Comparison of ENCODE assay signal across 18 cellular contexts in the genomic region with DNA sequence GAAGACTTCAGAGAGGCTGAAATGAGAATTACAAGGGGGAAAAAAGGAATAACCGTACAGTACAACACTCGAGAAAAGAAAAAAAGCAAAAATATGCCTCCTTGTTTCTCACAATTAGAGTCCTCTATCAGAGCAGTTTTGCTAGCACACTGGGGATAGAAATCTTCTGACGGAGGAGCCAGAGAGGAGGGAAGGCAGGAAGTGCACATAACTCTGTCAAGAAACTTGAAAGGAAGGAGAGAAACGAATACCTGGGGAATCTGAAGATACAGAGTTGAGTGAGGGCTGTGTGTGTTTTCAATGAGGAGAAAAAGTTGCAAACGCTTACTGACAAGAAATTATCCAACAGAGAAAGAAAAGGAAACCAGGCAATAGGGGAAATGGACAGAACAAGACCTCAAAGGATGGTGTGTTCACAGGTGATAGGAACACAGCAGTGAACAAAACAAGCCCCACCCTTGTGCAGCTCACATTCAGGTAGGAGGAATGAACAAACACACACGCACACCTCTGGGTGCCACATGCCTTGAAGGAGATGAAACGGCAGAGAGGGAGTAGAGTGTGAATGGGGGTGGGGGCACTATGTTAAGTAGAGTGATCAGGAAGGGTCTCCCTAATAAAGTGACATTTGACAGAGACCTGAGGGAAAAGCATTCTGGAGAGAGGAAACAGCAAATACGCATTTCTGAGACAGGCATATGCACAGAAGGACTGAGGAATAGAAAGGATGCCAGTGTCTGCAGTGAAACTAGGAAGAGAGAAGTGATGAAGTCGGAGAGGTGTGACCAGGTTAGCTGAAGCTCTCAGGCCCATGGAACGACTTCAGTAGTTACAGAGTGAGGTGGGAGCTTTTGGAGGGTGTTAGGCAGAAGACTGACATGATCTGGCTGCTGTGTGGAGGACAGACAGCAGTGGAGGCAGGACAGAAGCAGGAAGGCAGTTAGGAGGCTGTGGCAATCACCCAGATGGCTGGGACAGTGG. TPM values are rescaled to one million over a fixed set of nuclear protein-coding genes. Genes with fewer than 3 reads are reported as not detected.
DNase-seq lines count a peak whose midpoint lies in the region; ATAC-seq and TF ChIP-seq lines count a peak whose summit lies in the region.
"Had no signal": no experiment of that assay in that cellular context is flagged by ENCODE, and none has a peak within 500 bp of the region (broad histone marks: within the 10 kb centered on the region; RNA-seq: fewer than 3 reads in every experiment).

No MANE protein-coding gene starts in this region.

- no peaks in the 10 kb centered on the region for H3K9me3 Mint-ChIP-seq in T-helper 1 cell treated with Interleukin-12 subunit alpha and Interleukin-12 subunit beta and Interleukin-4 antibody, amounts not matched to agents 30 μg/mL and 1 μg/mL, for 36 hours
- no peaks in the 10 kb centered on the region for H3K9me3 Mint-ChIP-seq in activated naive CD4-positive, alpha-beta T cell treated with anti-CD3 and anti-CD28 coated beads, Interleukin-2, amount 50 U/mL, for 72 hours
- peaks cover 4% of the 10 kb centered on the region for H3K9me3 Mint-ChIP-seq in nephron progenitor cell
- H3K9me3 Mint-ChIP-seq: natural killer cell, type B pancreatic cell had no signal

- peak overlapping the region; percentile 56 for H3K27ac Mint-ChIP-seq in T-helper 1 cell treated with Interleukin-12 subunit alpha and Interleukin-12 subunit beta and Interleukin-4 antibody, amounts not matched to agents 30 μg/mL and 1 μg/mL, for 36 hours
- H3K27ac Mint-ChIP-seq in activated naive CD4-positive, alpha-beta T cell treated with anti-CD3 and anti-CD28 coated beads, Interleukin-2, amount 50 U/mL, for 72 hours, result peak overlapping the region; percentile 29 to 69
- H3K27ac Mint-ChIP-seq in nephron progenitor cell, result peak overlapping the region; percentile 7
- H3K27ac Mint-ChIP-seq: type B pancreatic cell had no signal

- H3K4me1 ChIP-seq in HEK293 (ENCODE audit: control insufficient read depth, insufficient read depth, low read length), result no peaks in the 10 kb centered on the region; the same call in 1 of the 2 replicates
- H3K4me1 ChIP-seq: body of pancreas, right atrium auricular region had no signal

- ATAC-seq in activated naive CD4-positive, alpha-beta T cell treated with anti-CD3 and anti-CD28 coated beads, Interleukin-2, amount 50 U/mL, for 72 hours, result peak; percentile 23 to 37
- ATAC-seq in GM19324 (IDR thresholded peaks at IDR 0.05; ENCODE audit: low FRiP score, unreplicated experiment), result no peak
- ATAC-seq: body of pancreas, natural killer cell had no signal

- CTCF ChIA-PET in HEK293 (lab: Yijun Ruan, JAX), result interaction anchor here (0.5 to 2.4 kb wide), 2 partner anchors 9 to 672 kb away, joined by 3 to 7 read pairs; no protein-coding TSS in a partner anchor

- peaks cover 21% of the 10 kb centered on the region for H3K36me3 Mint-ChIP-seq in T-helper 1 cell treated with Interleukin-12 subunit alpha and Interleukin-12 subunit beta and Interleukin-4 antibody, amounts not matched to agents 30 μg/mL and 1 μg/mL, for 36 hours (ENCODE audit: low read depth)
- H3K36me3 Mint-ChIP-seq in activated naive CD4-positive, alpha-beta T cell treated with anti-CD3 and anti-CD28 coated beads, Interleukin-2, amount 50 U/mL, for 72 hours, result peaks cover 13 to 27% of the 10 kb centered on the region in 2 donors
- H3K36me3 Mint-ChIP-seq in nephron progenitor cell (ENCODE audit: low read depth), result peaks cover 35% of the 10 kb centered on the region
- H3K36me3 Mint-ChIP-seq: natural killer cell had no signal

- POLR2A ChIA-PET in HEK293 (lab: Yijun Ruan, JAX), result no interaction called here

- no peak overlapping the region for H3K27ac ChIP-seq in HEK293 (ENCODE audit: extremely low read depth, low read depth, low read length)
- H3K27ac ChIP-seq: 22Rv1, body of pancreas, left ventricle myocardium inferior, right atrium auricular region had no signal

- H3K4me3 Mint-ChIP-seq in T-helper 1 cell treated with Interleukin-12 subunit alpha and Interleukin-12 subunit beta and Interleukin-4 antibody, amounts not matched to agents 30 μg/mL and 1 μg/mL, for 36 hours, result peak overlapping the region; percentile 41
- no peak overlapping the region for H3K4me3 Mint-ChIP-seq in nephron progenitor cell
- H3K4me3 Mint-ChIP-seq: natural killer cell, type B pancreatic cell had no signal

- TF ChIP-seq CTCF in HEK293 (tag by site-specific recombination; IDR thresholded peaks at IDR 0.05) (no peak), nephron progenitor cell (IDR thresholded peaks at IDR 0.05) (no peak)

- DNase-seq in T-helper 1 cell (no peak), nephron progenitor cell (no peak), SHP77 treated with DMSO at 0.1 percent for 48 hours (lab: John Stamatoyannopoulos, UW) (no peak), NCI-H146 treated with DMSO at 0.1 percent for 48 hours (lab: John Stamatoyannopoulos, UW; ENCODE audit: unreplicated experiment) (no peak)
- DNase-seq in activated naive CD4-positive, alpha-beta T cell treated with anti-CD3 and anti-CD28 coated beads, Interleukin-2, amount 50 U/mL, for 72 hours (ENCODE audit: low spot score in 2 of 2), result no peak
- DNase-seq: body of pancreas; GOT3; KBM-7; left ventricle myocardium inferior; natural killer cell; NCI-H1105; stimulated activated CD4-positive, alpha-beta T cell treated with anti-CD3 and anti-CD28 coated beads, Interleukin-2, amount 100 ng/mL, for 24 hours had no signal

- H3K36me3 ChIP-seq in HEK293 (ENCODE audit: control insufficient read depth in 2 of 2, insufficient read depth in 1 of 2, low read length in 2 of 2), result peaks cover 0 to 20% of the 10 kb centered on the region in 2 experiments; a peak in 1 of 3 replicates
- H3K36me3 ChIP-seq: right atrium auricular region had no signal

- no peaks in the 10 kb centered on the region for H3K9me3 ChIP-seq in HEK293 (ENCODE audit: control insufficient read depth, insufficient read depth, low read depth, low read length)
- H3K9me3 ChIP-seq: body of pancreas, left ventricle myocardium inferior, right atrium auricular region had no signal

- H3K4me1 Mint-ChIP-seq in T-helper 1 cell treated with Interleukin-12 subunit alpha and Interleukin-12 subunit beta and Interleukin-4 antibody, amounts not matched to agents 30 μg/mL and 1 μg/mL, for 36 hours (ENCODE audit: low read depth), result peaks cover 28% of the 10 kb centered on the region
- H3K4me1 Mint-ChIP-seq in nephron progenitor cell, result peaks cover 13% of the 10 kb centered on the region

- no peak overlapping the region for H3K4me3 ChIP-seq in HEK293 (ENCODE audit: low read depth, low read length)
- H3K4me3 ChIP-seq: body of pancreas, left ventricle myocardium inferior, right atrium auricular region had no signal

- H3K27me3 Mint-ChIP-seq in T-helper 1 cell treated with Interleukin-12 subunit alpha and Interleukin-12 subunit beta and Interleukin-4 antibody, amounts not matched to agents 30 μg/mL and 1 μg/mL, for 36 hours (ENCODE audit: low read depth), result no peaks in the 10 kb centered on the region
- H3K27me3 Mint-ChIP-seq in nephron progenitor cell (ENCODE audit: low read depth, poor library complexity), result peaks cover 3% of the 10 kb centered on the region
- H3K27me3 Mint-ChIP-seq: type B pancreatic cell had no signal

TF ChIP-seq in HEK293, 187 proteins besides CTCF, POLR2A, EP300 and RAD21:
- no peak for TF ChIP-seq ZNF404 (tag by site-specific recombination; IDR thresholded peaks at IDR 0.05)
- 0 out of 2 replicates have a peak, but pooled peaks have one; percentile 39 for TF ChIP-seq PRDM1 (tag by site-specific recombination; IDR thresholded peaks at IDR 0.05)

RNA-seq across cellular contexts. Expression of gene SPOCK2, which starts 46.7 kb away (rescaled TPM):
- total RNA-seq in activated naive CD4-positive, alpha-beta T cell treated with anti-CD3 and anti-CD28 coated beads, Interleukin-2, amount 50 U/mL, for 72 hours, result 100 to 1,000 TPM; 170 to 209 TPM
